In genomic region chr6:16602035-16602434, GRCh38 we compare ENCODE assay signal across 10 cellular contexts.
DNase-seq lines count a peak whose midpoint lies in the region; ATAC-seq, FAIRE-seq and TF ChIP-seq lines count a peak whose summit lies in the region.
"Had no signal": no experiment of that assay in that cellular context is flagged by ENCODE, and none has a peak within 500 bp of the region (broad histone marks: within the 10 kb centered on the region; RNA-seq: fewer than 3 reads in every experiment).

No MANE protein-coding gene starts in this region.

- DNase-seq in GM12891 (ENCODE audit: insufficient read length, low spot score) = peak; percentile 49
- DNase-seq in GM19239 (ENCODE audit: insufficient read length, low spot score) = peak; percentile 36
- peak; percentile 13 for DNase-seq in activated T-helper 2 cell treated with anti-CD3 and anti-CD28 coated beads, Interferon-gamma antibody, Interleukin-2, Interleukin-4, amounts not matched to agents 10 μg/mL and 5 μg/mL and 100 μg/mL, durations not matched to agents 14 hours and 24 hours and 36 hours (ENCODE audit: low spot score)
- DNase-seq in RPMI8226 = no peak
- DNase-seq in DMS 273 treated with DMSO at 0.1 percent for 48 hours (lab: John Stamatoyannopoulos, UW) = no peak
- no peak for DNase-seq in DMS79 treated with DMSO at 0.1 percent for 48 hours (lab: John Stamatoyannopoulos, UW)
- no peak for DNase-seq in iPS-NIHi11 (ENCODE audit: low spot score)
- DNase-seq: NCI-H2029 had no signal

- TF ChIP-seq POLR2A in GM12891 (IDR thresholded peaks at IDR 0.05; ENCODE audit: low read depth, low read length) = no peak

- peaks cover 37% of the 10 kb centered on the region for H3K4me1 Mint-ChIP-seq in activated T-helper 2 cell treated with anti-CD3 and anti-CD28 coated beads, Interferon-gamma antibody, Interleukin-2, Interleukin-4, amounts not matched to agents 10 μg/mL and 5 μg/mL and 100 μg/mL, durations not matched to agents 14 hours and 24 hours and 36 hours (ENCODE audit: low read depth)

- no peaks in the 10 kb centered on the region for H3K27me3 Mint-ChIP-seq in activated T-helper 2 cell treated with anti-CD3 and anti-CD28 coated beads, Interferon-gamma antibody, Interleukin-2, Interleukin-4, amounts not matched to agents 10 μg/mL and 5 μg/mL and 100 μg/mL, durations not matched to agents 14 hours and 24 hours and 36 hours (ENCODE audit: low read depth)
- H3K27me3 Mint-ChIP-seq: naive thymus-derived CD4-positive, alpha-beta T cell had no signal

- H3K9me3 Mint-ChIP-seq in activated T-helper 2 cell treated with anti-CD3 and anti-CD28 coated beads, Interferon-gamma antibody, Interleukin-2, Interleukin-4, amounts not matched to agents 10 μg/mL and 5 μg/mL and 100 μg/mL, durations not matched to agents 14 hours and 24 hours and 36 hours = no peaks in the 10 kb centered on the region

- intact Hi-C loops in activated T-helper 2 cell treated with anti-CD3 and anti-CD28 coated beads, Interferon-gamma antibody, Interleukin-2, Interleukin-4, amounts not matched to agents 10 μg/mL and 5 μg/mL and 100 μg/mL, durations not matched to agents 14 hours and 24 hours and 36 hours (cut with micrococcal nuclease) = loop anchor here (2.0 to 5.0 kb wide), 5 partner anchors 35 to 280 kb away; no protein-coding TSS in a partner anchor

- peak; percentile 80 for ATAC-seq in HG02943 (IDR thresholded peaks at IDR 0.05; ENCODE audit: low read depth, unreplicated experiment)
- ATAC-seq: naive thymus-derived CD4-positive, alpha-beta T cell had no signal

- no peak overlapping the region for H3K4me3 Mint-ChIP-seq in activated T-helper 2 cell treated with anti-CD3 and anti-CD28 coated beads, Interferon-gamma antibody, Interleukin-2, Interleukin-4, amounts not matched to agents 10 μg/mL and 5 μg/mL and 100 μg/mL, durations not matched to agents 14 hours and 24 hours and 36 hours (ENCODE audit: low read depth)
- H3K4me3 Mint-ChIP-seq: naive thymus-derived CD4-positive, alpha-beta T cell had no signal

- H3K36me3 Mint-ChIP-seq in activated T-helper 2 cell treated with anti-CD3 and anti-CD28 coated beads, Interferon-gamma antibody, Interleukin-2, Interleukin-4, amounts not matched to agents 10 μg/mL and 5 μg/mL and 100 μg/mL, durations not matched to agents 14 hours and 24 hours and 36 hours (ENCODE audit: low read depth) = peaks cover 50% of the 10 kb centered on the region

- FAIRE-seq in GM12891 (lab: Jason Lieb, UNC) (no peak), GM19239 (lab: Jason Lieb, UNC) (peak; percentile 94)

- H3K27ac Mint-ChIP-seq in activated T-helper 2 cell treated with anti-CD3 and anti-CD28 coated beads, Interferon-gamma antibody, Interleukin-2, Interleukin-4, amounts not matched to agents 10 μg/mL and 5 μg/mL and 100 μg/mL, durations not matched to agents 14 hours and 24 hours and 36 hours = peak overlapping the region; percentile 74
- H3K27ac Mint-ChIP-seq: naive thymus-derived CD4-positive, alpha-beta T cell had no signal

TF ChIP-seq in GM12891, 5 proteins besides CTCF, POLR2A, EP300 and RAD21:
- TF ChIP-seq SPI1 (IDR thresholded peaks at IDR 0.05; ENCODE audit: low read depth, low read length) (peak; percentile 38; the same call in 1 of the 2 replicates), TAF1 (IDR thresholded peaks at IDR 0.05; ENCODE audit: low read depth, low read length) (no peak), POLR2AphosphoS5 (IDR thresholded peaks at IDR 0.05; ENCODE audit: low read depth, low read length) (no peak), PAX5 (IDR thresholded peaks at IDR 0.05; ENCODE audit: insufficient read depth, low read length, severe bottlenecking) (no peak), POU2F2 (IDR thresholded peaks at IDR 0.05; ENCODE audit: low read depth, low read length) (peak; percentile 57; the same call in 1 of the 2 replicates)

Comparison
In these comparisons a context has a peak if more than half of its experiments do, and no peak if none do; other contexts are left out.
1. DNase-seq: peak in GM12891 (single experiment), GM19239 (single experiment) and activated T-helper 2 cell treated with anti-CD3 and anti-CD28 coated beads, Interferon-gamma antibody, Interleukin-2, Interleukin-4, amounts not matched to agents 10 μg/mL and 5 μg/mL and 100 μg/mL, durations not matched to agents 14 hours and 24 hours and 36 hours (single experiment); none in RPMI8226 (single experiment), DMS 273 treated with DMSO at 0.1 percent for 48 hours (single experiment), DMS79 treated with DMSO at 0.1 percent for 48 hours (single experiment) and iPS-NIHi11 (single experiment).